In genomic region chr3:43621974-43622739, GRCh38 we compare ENCODE assay signal across 8 cellular contexts. TPM values are rescaled to one million over a fixed set of nuclear protein-coding genes. Genes with fewer than 3 reads are reported as not detected.
DNase-seq lines count a peak whose midpoint lies in the region; ATAC-seq and TF ChIP-seq lines count a peak whose summit lies in the region.

Gene ANO10, minus strand, starts transcription at chr3:43622011. Its CDS starts 16,159 bp downstream, at chr3:43605852.

- H3K4me1 Mint-ChIP-seq in natural killer cell = peaks cover 16 to 19% of the 10 kb centered on the region in 2 donors

- H3K27ac Mint-ChIP-seq in natural killer cell = peak within 1 kb of the TSS; percentile 77 to 85

- intact Hi-C loops in natural killer cell (cut with micrococcal nuclease) = loop anchor here (1.0 kb wide), 1 partner anchor 68 kb away; the partner anchor contains the start of gene ABHD5

- no peaks in the 10 kb centered on the region for H3K36me3 Mint-ChIP-seq in natural killer cell

- DNase-seq in ELF-1 (ENCODE audit: low read depth, low spot score) (peak; percentile 99), H7 (peak; percentile 97), M059J (ENCODE audit: low read depth) (peak; percentile 97), SHP77 (lab: John Stamatoyannopoulos, UW) (peak; percentile 96), fibroblast of pulmonary artery (ENCODE audit: low read depth) (peak; percentile 99), natural killer cell (peak; percentile 96)
- DNase-seq in activated effector memory CD4-positive, alpha-beta T cell treated with anti-CD3 and anti-CD28 coated beads, Interleukin-2, amount 50 U/mL, for 16 hours = peak; percentile 99
- peak; percentile 87 to 95 (median 90) for DNase-seq in stimulated activated naive CD4-positive, alpha-beta T cell (lab: John Stamatoyannopoulos, UW)

- peaks cover 0 to 5% of the 10 kb centered on the region in 2 donors for H3K27me3 Mint-ChIP-seq in natural killer cell (ENCODE audit: low read depth in 2 of 2)

- H3K4me3 Mint-ChIP-seq in natural killer cell = peak within 1 kb of the TSS; percentile 95

- H3K36me3 ChIP-seq in H7 (replicated peaks; ENCODE audit: control insufficient read depth, insufficient read depth, low read length) = no peaks in the 10 kb centered on the region

- H3K27me3 ChIP-seq in H7 (ENCODE audit: control insufficient read depth, insufficient read depth, low read length) = no peaks in the 10 kb centered on the region

- ATAC-seq in natural killer cell = peak; percentile 92 to 97 (median 94)

- peak within 1 kb of the TSS; percentile 78 for H3K4me3 ChIP-seq in H7 (ENCODE audit: insufficient read depth, low read depth, low read length)
- peak within 1 kb of the TSS; percentile 89 for H3K4me3 ChIP-seq in fibroblast of pulmonary artery (replicated peaks; ENCODE audit: low read depth, low read length)

- H3K9me3 Mint-ChIP-seq in natural killer cell = no peaks in the 10 kb centered on the region

- TF ChIP-seq CTCF in fibroblast of pulmonary artery (IDR thresholded peaks at IDR 0.05; ENCODE audit: low read length, missing control alignments) = no peak
- no peak for TF ChIP-seq CTCF in natural killer cell (IDR thresholded peaks at IDR 0.05)

RNA-seq across cellular contexts. Expression of gene ANO10, which starts in this region (rescaled TPM):
- 23.4 and 24.7 TPM in 2 replicates for total RNA-seq in H7 (2014; rRNA removed; shearing (Covaris generic))
- 18.7 and 30.6 TPM in 2 replicates for total RNA-seq in M059J (2014; rRNA removed; shearing (Covaris generic))
- 10 to 100 TPM in 2 of 3 donors, 1 to 10 TPM in 1; 8.9 to 11.2 (median 10.9) TPM for total RNA-seq in natural killer cell

Comparison
In these comparisons a context has a peak if more than half of its experiments do, and no peak if none do; other contexts are left out.
1. Peak in every context shown above with its lines: DNase-seq, ATAC-seq and H3K4me3 ChIP-seq.